Comparison of ENCODE assay signal across 8 cellular contexts in genomic region chr5:120012441-120012840, GRCh38.
"Had no signal": no experiment of that assay in that cellular context is flagged by ENCODE, and none has a peak within 500 bp of the region (broad histone marks: within the 10 kb centered on the region; RNA-seq: fewer than 3 reads in every experiment).

No MANE protein-coding gene starts in this region.

- ATAC-seq: GM12878 had no signal

- FAIRE-seq: G401.6, GM12878, GM12891, GM12892, GM18507, GM19239 had no signal

- DNase-seq: GDM1, GF-D8 had no signal
